In the genomic region with DNA sequence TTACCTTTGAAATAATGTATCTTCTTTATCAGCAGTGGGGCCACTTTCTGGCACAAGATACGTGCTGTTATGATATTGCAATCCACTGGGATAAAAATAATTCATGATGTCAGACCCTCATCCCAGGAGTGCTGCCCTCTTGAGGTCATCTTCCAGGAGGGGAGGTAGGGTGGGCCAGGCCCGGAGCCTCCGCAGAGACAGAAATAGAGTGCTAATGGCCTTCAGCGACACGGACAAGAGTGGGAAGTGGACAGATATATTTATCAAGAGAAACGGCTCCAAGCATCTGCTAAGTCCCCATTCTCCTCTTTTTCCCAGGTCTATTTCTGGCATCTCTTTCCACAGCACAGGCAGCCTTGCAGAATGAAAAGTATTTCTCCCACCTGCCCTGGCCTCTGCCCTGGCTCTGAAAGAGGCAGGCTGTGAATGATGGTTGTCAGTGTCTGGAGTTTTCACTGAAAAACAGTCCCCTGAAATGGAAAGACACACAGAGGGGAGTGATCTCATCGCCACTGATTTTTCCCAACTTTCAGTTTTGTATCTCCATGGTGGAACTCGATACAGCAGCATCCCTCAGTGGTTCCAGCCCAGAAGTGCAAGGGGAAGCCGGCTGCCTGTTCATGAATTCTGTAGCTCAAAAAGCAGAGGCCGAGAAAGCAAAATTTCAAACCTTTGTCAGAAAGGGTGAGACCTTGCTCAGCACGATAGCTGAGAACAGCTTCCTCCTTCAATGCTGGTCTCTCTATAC, we compare ENCODE assay signal across 9 cellular contexts.
DNase-seq lines count a peak whose midpoint lies in the region; ATAC-seq and TF ChIP-seq lines count a peak whose summit lies in the region.
"Had no signal": no experiment of that assay in that cellular context is flagged by ENCODE, and none has a peak within 500 bp of the region (broad histone marks: within the 10 kb centered on the region; RNA-seq: fewer than 3 reads in every experiment).

No MANE protein-coding gene starts in this region.

- no peak overlapping the region for H3K4me3 ChIP-seq in OCI-LY7 (ENCODE audit: low read depth, low read length, poor library complexity, severe bottlenecking)
- peak overlapping the region; percentile 21 to 40 (median 31) for H3K4me3 ChIP-seq in esophagus muscularis mucosa
- H3K4me3 ChIP-seq in neuronal stem cell (ENCODE audit: low read length in 2 of 2), result peak overlapping the region in 1 of 2 donors; percentile 21

- H4K91ac ChIP-seq in neuronal stem cell (ENCODE audit: low read depth, low read length, poor library complexity), result no peak overlapping the region

- H3K4me2 ChIP-seq in OCI-LY7 (ENCODE audit: low read length) (no peak overlapping the region), neuronal stem cell (ENCODE audit: insufficient read depth, low read length, poor library complexity, severe bottlenecking) (no peak overlapping the region)

- BruUV-seq in Calu3 (replicated peaks; lab: Mats Ljungman, UMichigan) (no TSS peak), OCI-LY7 (replicated peaks; lab: Mats Ljungman, UMichigan) (no TSS peak)

- H2BK15ac ChIP-seq in neuronal stem cell (ENCODE audit: low read length), result no peak overlapping the region

- no peak overlapping the region for H2BK5ac ChIP-seq in neuronal stem cell (ENCODE audit: low read length)

- TF ChIP-seq CTCF in Calu3 (IDR thresholded peaks at IDR 0.05; ENCODE audit: unreplicated experiment), result no peak
- TF ChIP-seq CTCF in OCI-LY7 (conservative IDR thresholded peaks at IDR 0.05; ENCODE audit: low read length), result peak; percentile 25; the same call in 1 of the 2 replicates
- TF ChIP-seq CTCF in esophagus muscularis mucosa (IDR thresholded peaks at IDR 0.05), result peak; percentile 3 to 34 (median 8)

- no peaks in the 10 kb centered on the region for H3K9me2 ChIP-seq in OCI-LY7 (ENCODE audit: insufficient read depth, low read length)

- H3K36me3 Mint-ChIP-seq in Calu3 (ENCODE audit: insufficient read depth, unreplicated experiment) (no peaks in the 10 kb centered on the region), immature natural killer cell (no peaks in the 10 kb centered on the region)
- H3K36me3 Mint-ChIP-seq in activated CD4-positive, alpha-beta T cell treated with anti-CD3 and anti-CD28 coated beads for 36 hours (ENCODE audit: low read depth), result no peaks in the 10 kb centered on the region
- H3K36me3 Mint-ChIP-seq: stimulated activated naive B cell treated with anti-CD40 and anti-IgM and Interleukin-4, amounts not matched to agents 10 μg/mL and 1 μg/mL and 100 μg/mL, for 72 hours had no signal

- CTCF ChIA-PET in Calu3 (lab: Charles Lee) (interaction anchor here (0.8 to 1.0 kb wide), 2 partner anchors 420 to 569 kb away, joined by 3 to 4 read pairs; no protein-coding TSS in a partner anchor), OCI-LY7 (lab: Charles Lee; ENCODE audit: unreplicated experiment) (no interaction called here)
- CTCF ChIA-PET in activated CD4-positive, alpha-beta T cell treated with anti-CD3 and anti-CD28 coated beads for 36 hours (lab: Charles Lee), result no interaction called here

- no peak overlapping the region for H3K27ac Mint-ChIP-seq in Calu3 (ENCODE audit: unreplicated experiment)
- no peak overlapping the region for H3K27ac Mint-ChIP-seq in activated CD4-positive, alpha-beta T cell treated with anti-CD3 and anti-CD28 coated beads for 36 hours
- H3K27ac Mint-ChIP-seq in immature natural killer cell, result no peak overlapping the region
- H3K27ac Mint-ChIP-seq: stimulated activated naive B cell treated with anti-CD40 and anti-IgM and Interleukin-4, amounts not matched to agents 10 μg/mL and 1 μg/mL and 100 μg/mL, for 72 hours had no signal

- H4K20me1 ChIP-seq in OCI-LY7 (ENCODE audit: insufficient read depth, low read length), result no peaks in the 10 kb centered on the region

- H3K36me3 ChIP-seq in OCI-LY7 (ENCODE audit: insufficient read depth, low read length) (no peaks in the 10 kb centered on the region), esophagus muscularis mucosa (no peaks in the 10 kb centered on the region), neuronal stem cell (replicated peaks in 1 of 2; ENCODE audit: control insufficient read depth in 2 of 2, insufficient read depth in 2 of 2, low read length in 2 of 2) (no peaks in the 10 kb centered on the region)

- WGBS in esophagus muscularis mucosa, result 33% methylated on average over 11 of the region's 11 CpGs
- WGBS in neuronal stem cell (ENCODE audit: extremely low coverage in 2 of 2, insufficient read length in 2 of 2, insufficient replicate concordance in 1 of 2), 2 donors, result no CpG with 5 or more reads among the region's 11 CpGs

- H3K4me1 Mint-ChIP-seq in Calu3 (ENCODE audit: low read depth, unreplicated experiment) (no peaks in the 10 kb centered on the region), immature natural killer cell (no peaks in the 10 kb centered on the region)
- H3K4me1 Mint-ChIP-seq in activated CD4-positive, alpha-beta T cell treated with anti-CD3 and anti-CD28 coated beads for 36 hours, result no peaks in the 10 kb centered on the region

- H3K27ac ChIP-seq in OCI-LY7 (ENCODE audit: low read depth, low read length, poor library complexity, severe bottlenecking), result no peak overlapping the region
- peak overlapping the region in 2 of 4 donors; percentile 18 to 44 for H3K27ac ChIP-seq in esophagus muscularis mucosa (replicated peaks in 1 of 4)
- H3K27ac ChIP-seq in neuronal stem cell (replicated peaks; ENCODE audit: low read length), result peak overlapping the region; percentile 17

- no peak for TF ChIP-seq POLR2A in esophagus muscularis mucosa (IDR thresholded peaks at IDR 0.05; ENCODE audit: low read depth)

- no peak overlapping the region for H2BK12ac ChIP-seq in neuronal stem cell (ENCODE audit: low read length)

- no peak for TF ChIP-seq EP300 in esophagus muscularis mucosa (IDR thresholded peaks at IDR 0.05)

- H3K14ac ChIP-seq in neuronal stem cell (ENCODE audit: low read length), result no peak overlapping the region

- no peak overlapping the region for H3K4ac ChIP-seq in neuronal stem cell (ENCODE audit: low read length)

- no peak overlapping the region for H3K9ac ChIP-seq in neuronal stem cell (ENCODE audit: low read depth, low read length, poor library complexity)

- H2BK120ac ChIP-seq in neuronal stem cell (ENCODE audit: low read depth, low read length), result no peak overlapping the region

- H3K9me3 ChIP-seq in OCI-LY7 (ENCODE audit: low read length) (no peaks in the 10 kb centered on the region), esophagus muscularis mucosa (no peaks in the 10 kb centered on the region), neuronal stem cell (replicated peaks in 1 of 2; ENCODE audit: control insufficient read depth in 2 of 2, insufficient read depth in 1 of 2, low read depth in 1 of 2, low read length in 2 of 2) (no peaks in the 10 kb centered on the region)

- no peak overlapping the region for H3K18ac ChIP-seq in neuronal stem cell (ENCODE audit: low read length)

- H3K27me3 Mint-ChIP-seq in Calu3 (ENCODE audit: unreplicated experiment) (peaks cover 29% of the 10 kb centered on the region), immature natural killer cell (ENCODE audit: low read depth in 3 of 3) (peaks cover 0 to 7% (median 0%) of the 10 kb centered on the region in 3 donors)
- H3K27me3 Mint-ChIP-seq in activated CD4-positive, alpha-beta T cell treated with anti-CD3 and anti-CD28 coated beads for 36 hours, result peaks cover 2% of the 10 kb centered on the region

- DNase-seq in Calu3 (peak; percentile 33), OCI-LY7 (ENCODE audit: low spot score) (no peak), esophagus muscularis mucosa (ENCODE audit: extremely low spot score) (peak; percentile 84), neuronal stem cell (ENCODE audit: low spot score) (peak; percentile 23), immature natural killer cell (no peak)
- DNase-seq in activated CD8-positive, alpha-beta memory T cell treated with anti-CD3 and anti-CD28 coated beads, Interleukin-2, amount 50 U/mL, for 48 hours, result no peak
- no peak for DNase-seq in activated T-cell treated with anti-CD3 and anti-CD28 coated beads, Interleukin-2, amount 50 U/mL, for 1 hour
- no peak for DNase-seq in activated CD4-positive, alpha-beta T cell treated with anti-CD3 and anti-CD28 coated beads for 36 hours
- DNase-seq: stimulated activated naive B cell treated with anti-CD40 and anti-IgM and Interleukin-4, amounts not matched to agents 10 μg/mL and 1 μg/mL and 100 μg/mL, for 72 hours had no signal

- H3K79me2 ChIP-seq in OCI-LY7 (ENCODE audit: insufficient read depth, low read depth, low read length), result no peaks in the 10 kb centered on the region

- H3K9me3 Mint-ChIP-seq in Calu3 (ENCODE audit: low read depth, unreplicated experiment) (no peaks in the 10 kb centered on the region), immature natural killer cell (peaks cover 0 to 4% (median 0%) of the 10 kb centered on the region in 6 donors)
- H3K9me3 Mint-ChIP-seq in activated CD4-positive, alpha-beta T cell treated with anti-CD3 and anti-CD28 coated beads for 36 hours (ENCODE audit: low read depth), result no peaks in the 10 kb centered on the region
- H3K9me3 Mint-ChIP-seq: stimulated activated naive B cell treated with anti-CD40 and anti-IgM and Interleukin-4, amounts not matched to agents 10 μg/mL and 1 μg/mL and 100 μg/mL, for 72 hours had no signal

- H2AFZ ChIP-seq in OCI-LY7 (ENCODE audit: low read length) (no peak overlapping the region), neuronal stem cell (ENCODE audit: low read length) (peak overlapping the region; percentile 85)

- H3K4me3 Mint-ChIP-seq in Calu3 (ENCODE audit: low read depth, unreplicated experiment) (peak overlapping the region; percentile 21), immature natural killer cell (no peak overlapping the region)
- no peak overlapping the region for H3K4me3 Mint-ChIP-seq in activated CD4-positive, alpha-beta T cell treated with anti-CD3 and anti-CD28 coated beads for 36 hours
- H3K4me3 Mint-ChIP-seq: stimulated activated naive B cell treated with anti-CD40 and anti-IgM and Interleukin-4, amounts not matched to agents 10 μg/mL and 1 μg/mL and 100 μg/mL, for 72 hours had no signal

- no peak overlapping the region for H3K23ac ChIP-seq in neuronal stem cell (ENCODE audit: low read depth, low read length, poor library complexity)

- H4K8ac ChIP-seq in neuronal stem cell (ENCODE audit: low read depth, low read length), result no peak overlapping the region

- ATAC-seq in activated CD4-positive, alpha-beta T cell treated with anti-CD3 and anti-CD28 coated beads for 36 hours, result no peak
- ATAC-seq: stimulated activated naive B cell treated with anti-CD40 and anti-IgM and Interleukin-4, amounts not matched to agents 10 μg/mL and 1 μg/mL and 100 μg/mL, for 72 hours had no signal

- intact Hi-C loops in Calu3 (cut with micrococcal nuclease; ENCODE audit: unreplicated experiment) (loop anchor here (1.0 kb wide), 1 partner anchor 569 kb away; no protein-coding TSS in a partner anchor), OCI-LY7 (cut with micrococcal nuclease; ENCODE audit: unreplicated experiment) (no loop called here), esophagus muscularis mucosa (cut with DNase I) (no loop called here)
- intact Hi-C loops in activated CD4-positive, alpha-beta T cell treated with anti-CD3 and anti-CD28 coated beads for 36 hours (cut with DNase I, micrococcal nuclease), result no loop called here

- no peaks in the 10 kb centered on the region for H3K27me3 ChIP-seq in esophagus muscularis mucosa
- no peaks in the 10 kb centered on the region for H3K27me3 ChIP-seq in neuronal stem cell (ENCODE audit: control insufficient read depth in 3 of 3, insufficient read depth in 3 of 3, low read depth in 1 of 3, low read length in 3 of 3)

- H3K79me1 ChIP-seq in neuronal stem cell (ENCODE audit: low read depth, low read length), result no peaks in the 10 kb centered on the region

- POLR2A ChIA-PET in OCI-LY7 (lab: Charles Lee), result interaction anchor here (0.6 to 1.7 kb wide), 2 partner anchors 8 to 406 kb away, joined by 3 read pairs; no protein-coding TSS in a partner anchor
- POLR2A ChIA-PET in activated CD4-positive, alpha-beta T cell treated with anti-CD3 and anti-CD28 coated beads for 36 hours (lab: Charles Lee), result no interaction called here

- H2AK5ac ChIP-seq in neuronal stem cell (ENCODE audit: low read depth, low read length), result no peak overlapping the region

- no peaks in the 10 kb centered on the region for H3K4me1 ChIP-seq in OCI-LY7 (ENCODE audit: insufficient read depth, low read length, poor library complexity, severe bottlenecking)
- peaks cover 4 to 8% (median 5%) of the 10 kb centered on the region in 4 donors for H3K4me1 ChIP-seq in esophagus muscularis mucosa
- peaks cover 3 to 10% of the 10 kb centered on the region in 2 donors for H3K4me1 ChIP-seq in neuronal stem cell (ENCODE audit: control insufficient read depth in 2 of 2, insufficient read depth in 1 of 2, low read depth in 1 of 2, low read length in 2 of 2)

Comparison
In these comparisons a context has a peak if more than half of its experiments do, and no peak if none do; other contexts are left out.
1. DNase-seq: peak in Calu3 (single experiment), esophagus muscularis mucosa (single experiment) and neuronal stem cell (single experiment); none in OCI-LY7 (single experiment), activated CD8-positive, alpha-beta memory T cell treated with anti-CD3 and anti-CD28 coated beads, Interleukin-2, amount 50 U/mL, for 48 hours (single experiment), activated T-cell treated with anti-CD3 and anti-CD28 coated beads, Interleukin-2, amount 50 U/mL, for 1 hour (single experiment), activated CD4-positive, alpha-beta T cell treated with anti-CD3 and anti-CD28 coated beads for 36 hours (single experiment) and immature natural killer cell (0 of 3).